In the genomic region with DNA sequence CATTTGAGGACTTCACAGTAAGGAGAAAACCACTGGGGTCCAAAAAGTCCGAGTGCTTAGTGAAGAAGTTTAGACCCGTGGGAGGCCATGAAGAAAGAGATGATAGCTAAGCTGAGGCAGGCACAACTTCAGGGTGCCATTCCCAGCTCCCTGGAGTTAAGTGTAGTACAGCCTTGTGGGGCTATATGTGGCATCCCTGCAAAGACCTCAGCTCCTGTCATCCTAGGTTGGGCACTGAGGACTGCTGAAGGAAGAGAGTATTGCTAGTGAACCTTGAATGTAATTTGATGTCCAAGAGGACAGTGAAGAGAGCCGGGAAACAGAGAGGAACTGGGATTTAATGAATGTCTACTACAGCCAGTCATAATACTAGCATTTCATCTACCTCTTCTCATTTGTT, we compare ENCODE assay signal across 2 cellular contexts.
TF ChIP-seq lines count a peak whose summit lies in the region.

No MANE protein-coding gene starts in this region.

TF ChIP-seq in SK-N-SH, 30 proteins besides CTCF, POLR2A, EP300 and RAD21 (continued from another document):
- TF ChIP-seq USF2 (IDR thresholded peaks at IDR 0.05; ENCODE audit: borderline replicate concordance, low read depth, low read length) (no peak), GABPA (IDR thresholded peaks at IDR 0.05; ENCODE audit: low read depth) (no peak), TCF12 (IDR thresholded peaks at IDR 0.05) (no peak), EZH2phosphoT487 (IDR thresholded peaks at IDR 0.05; ENCODE audit: borderline replicate concordance, low read depth) (no peak), ELF1 (IDR thresholded peaks at IDR 0.05) (no peak), PBX3 (IDR thresholded peaks at IDR 0.05) (no peak)
- TF ChIP-seq, protein P1, sequence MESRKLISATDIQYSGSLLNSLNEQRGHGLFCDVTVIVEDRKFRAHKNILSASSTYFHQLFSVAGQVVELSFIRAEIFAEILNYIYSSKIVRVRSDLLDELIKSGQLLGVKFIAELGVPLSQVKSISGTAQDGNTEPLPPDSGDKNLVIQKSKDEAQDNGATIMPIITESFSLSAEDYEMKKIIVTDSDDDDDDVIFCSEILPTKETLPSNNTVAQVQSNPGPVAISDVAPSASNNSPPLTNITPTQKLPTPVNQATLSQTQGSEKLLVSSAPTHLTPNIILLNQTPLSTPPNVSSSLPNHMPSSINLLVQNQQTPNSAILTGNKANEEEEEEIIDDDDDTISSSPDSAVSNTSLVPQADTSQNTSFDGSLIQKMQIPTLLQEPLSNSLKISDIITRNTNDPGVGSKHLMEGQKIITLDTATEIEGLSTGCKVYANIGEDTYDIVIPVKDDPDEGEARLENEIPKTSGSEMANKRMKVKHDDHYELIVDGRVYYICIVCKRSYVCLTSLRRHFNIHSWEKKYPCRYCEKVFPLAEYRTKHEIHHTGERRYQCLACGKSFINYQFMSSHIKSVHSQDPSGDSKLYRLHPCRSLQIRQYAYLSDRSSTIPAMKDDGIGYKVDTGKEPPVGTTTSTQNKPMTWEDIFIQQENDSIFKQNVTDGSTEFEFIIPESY (IDR thresholded peaks at IDR 0.05; ENCODE audit: borderline replicate concordance, low read depth): no peak
- TF ChIP-seq, protein P2, sequence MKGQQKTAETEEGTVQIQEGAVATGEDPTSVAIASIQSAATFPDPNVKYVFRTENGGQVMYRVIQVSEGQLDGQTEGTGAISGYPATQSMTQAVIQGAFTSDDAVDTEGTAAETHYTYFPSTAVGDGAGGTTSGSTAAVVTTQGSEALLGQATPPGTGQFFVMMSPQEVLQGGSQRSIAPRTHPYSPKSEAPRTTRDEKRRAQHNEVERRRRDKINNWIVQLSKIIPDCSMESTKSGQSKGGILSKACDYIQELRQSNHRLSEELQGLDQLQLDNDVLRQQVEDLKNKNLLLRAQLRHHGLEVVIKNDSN (IDR thresholded peaks at IDR 0.05; ENCODE audit: borderline replicate concordance, low read depth): no peak
TF ChIP-seq in SK-N-SH: peak in this region for 0.

TF ChIP-seq in SK-N-SH treated with all-trans-retinoic acid at 6 μM for 48 hours, 23 proteins besides CTCF, POLR2A, EP300 and RAD21 (continued from another document):
- TF ChIP-seq, protein P3, sequence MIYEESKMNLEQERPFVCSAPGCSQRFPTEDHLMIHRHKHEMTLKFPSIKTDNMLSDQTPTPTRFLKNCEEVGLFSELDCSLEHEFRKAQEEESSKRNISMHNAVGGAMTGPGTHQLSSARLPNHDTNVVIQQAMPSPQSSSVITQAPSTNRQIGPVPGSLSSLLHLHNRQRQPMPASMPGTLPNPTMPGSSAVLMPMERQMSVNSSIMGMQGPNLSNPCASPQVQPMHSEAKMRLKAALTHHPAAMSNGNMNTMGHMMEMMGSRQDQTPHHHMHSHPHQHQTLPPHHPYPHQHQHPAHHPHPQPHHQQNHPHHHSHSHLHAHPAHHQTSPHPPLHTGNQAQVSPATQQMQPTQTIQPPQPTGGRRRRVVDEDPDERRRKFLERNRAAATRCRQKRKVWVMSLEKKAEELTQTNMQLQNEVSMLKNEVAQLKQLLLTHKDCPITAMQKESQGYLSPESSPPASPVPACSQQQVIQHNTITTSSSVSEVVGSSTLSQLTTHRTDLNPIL (CRISPR knock-in tag; IDR thresholded peaks at IDR 0.05; ENCODE audit: low read depth): no peak
- TF ChIP-seq ZNF565 (CRISPR knock-in tag; conservative IDR thresholded peaks at IDR 0.05; ENCODE audit: low read depth) (no peak), ZNF70 (CRISPR knock-in tag; IDR thresholded peaks at IDR 0.05) (no peak), BACH2 (CRISPR knock-in tag; IDR thresholded peaks at IDR 0.05; ENCODE audit: borderline replicate concordance) (no peak), ISL1 (CRISPR knock-in tag; IDR thresholded peaks at IDR 0.05) (no peak), RARB (CRISPR knock-in tag; IDR thresholded peaks at IDR 0.05) (no peak), ZFP30 (CRISPR knock-in tag; IDR thresholded peaks at IDR 0.05) (no peak), ZNF8 (CRISPR knock-in tag; IDR thresholded peaks at IDR 0.05) (no peak), TCF4 (CRISPR knock-in tag; IDR thresholded peaks at IDR 0.05; ENCODE audit: borderline replicate concordance) (no peak), PPARA (CRISPR knock-in tag; IDR thresholded peaks at IDR 0.05; ENCODE audit: borderline replicate concordance) (no peak), ZFP3 (CRISPR knock-in tag; IDR thresholded peaks at IDR 0.05) (no peak), ZC3H10 (CRISPR knock-in tag; IDR thresholded peaks at IDR 0.05) (no peak)
